Comparison of ENCODE assay signal across 8 cellular contexts in the genomic region with DNA sequence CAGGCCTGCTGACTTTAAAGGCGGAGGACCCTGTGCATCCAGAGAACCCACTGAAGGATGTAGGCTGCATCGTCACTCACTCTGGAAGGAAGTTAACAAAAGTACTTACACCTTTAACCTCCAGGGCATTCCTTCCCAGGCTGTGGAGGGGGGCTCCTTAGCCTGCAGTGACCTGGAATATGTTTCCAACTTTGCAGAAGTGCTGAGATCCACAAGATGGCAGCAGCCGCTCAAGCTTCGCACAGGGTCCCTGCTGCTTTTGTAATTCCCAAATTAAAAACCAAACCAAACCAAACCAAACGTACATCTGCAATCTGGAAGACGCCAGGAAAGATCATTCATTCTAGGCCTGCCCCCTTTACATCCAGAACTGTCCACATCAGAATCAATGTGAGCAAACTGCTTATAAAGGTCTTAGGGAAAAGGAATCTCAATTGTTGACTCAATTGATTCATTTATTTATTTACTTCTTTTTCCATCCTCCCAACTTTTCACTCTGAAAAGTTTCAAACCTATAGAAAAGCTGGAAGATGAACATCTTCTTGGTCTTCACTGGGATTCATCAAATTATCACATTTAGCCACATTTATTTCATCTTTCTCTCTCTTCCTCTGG.
DNase-seq lines count a peak whose midpoint lies in the region; ATAC-seq and TF ChIP-seq lines count a peak whose summit lies in the region.

No MANE protein-coding gene starts in this region.

- H3K4me1 ChIP-seq in heart left ventricle = peaks cover 0 to 3% (median 0%) of the 10 kb centered on the region in 12 donors

- 8 to 14% (median 10%) methylated on average over 6 of the region's 6 CpGs for WGBS in heart left ventricle, 4 donors

- no peak for TF ChIP-seq POLR2A in heart left ventricle (IDR thresholded peaks at IDR 0.05)

- H3K36me3 ChIP-seq in heart left ventricle = no peaks in the 10 kb centered on the region

- peak; percentile 18 to 65 (median 54) for TF ChIP-seq CTCF in heart left ventricle (IDR thresholded peaks at IDR 0.05)

- H3K4me3 ChIP-seq in heart left ventricle = no peak overlapping the region

- ATAC-seq in T-helper 17 cell (no peak), heart left ventricle (peak in 3 of 4 donors; percentile 50 to 63 (median 57))

- H3K4me1 Mint-ChIP-seq in T-helper 17 cell = peaks cover 12% of the 10 kb centered on the region

- H3K9me3 ChIP-seq in T-helper 17 cell (ENCODE audit: control insufficient read depth, low read length, poor library complexity, severe bottlenecking) (no peaks in the 10 kb centered on the region), heart left ventricle (no peaks in the 10 kb centered on the region)

- peaks cover under 1% of the 10 kb centered on the region for H3K27me3 Mint-ChIP-seq in T-helper 17 cell

- H3K36me3 Mint-ChIP-seq in T-helper 17 cell (ENCODE audit: low read depth) = no peaks in the 10 kb centered on the region

- H3K4me3 Mint-ChIP-seq in T-helper 17 cell = no peak overlapping the region

- H3K27me3 ChIP-seq in heart left ventricle = peaks cover 0 to 23% (median 2%) of the 10 kb centered on the region in 9 donors

- intact Hi-C loops in heart left ventricle (cut with DNase I) = loop anchor here in 1 of 10 donors (10.0 kb wide), 1 partner anchor 320 kb away; no protein-coding TSS in a partner anchor

- H3K27ac ChIP-seq in heart left ventricle = no peak overlapping the region

- peak overlapping the region; percentile 65 for H3K27ac Mint-ChIP-seq in T-helper 17 cell

- DNase-seq in NOMO-1 treated with DMSO at 0.1 percent for 48 hours (lab: John Stamatoyannopoulos, UW; ENCODE audit: unreplicated experiment) (peak; percentile 3), NOMO-1 treated with dmso at 0.1 percent for 144 hours (lab: John Stamatoyannopoulos, UW; ENCODE audit: unreplicated experiment) (no peak), HT-29 (ENCODE audit: low spot score) (peak; percentile 62), T-helper 17 cell (no peak), heart left ventricle (no peak), GM19238 (ENCODE audit: insufficient read length, low spot score) (no peak), KG1 (lab: John Stamatoyannopoulos, UW) (no peak)
- peak; percentile 29 for DNase-seq in stimulated activated CD8-positive, alpha-beta memory T cell treated with anti-CD3 and anti-CD28 coated beads, Interleukin-4, amount 100 ng/mL, for 48 hours

Comparison
In these comparisons a context has a peak if more than half of its experiments do, and no peak if none do; other contexts are left out.
1. DNase-seq: peak in NOMO-1 treated with DMSO at 0.1 percent for 48 hours (single experiment), HT-29 (single experiment) and stimulated activated CD8-positive, alpha-beta memory T cell treated with anti-CD3 and anti-CD28 coated beads, Interleukin-4, amount 100 ng/mL, for 48 hours (single experiment); none in NOMO-1 treated with dmso at 0.1 percent for 144 hours (single experiment), T-helper 17 cell (0 of 3), heart left ventricle (0 of 5), GM19238 (single experiment) and KG1 (single experiment).